Comparison of ENCODE assay signal across 8 cellular contexts in genomic region chr4:169659736-169660670, GRCh38. TPM values are rescaled to one million over a fixed set of nuclear protein-coding genes. Genes with fewer than 3 reads are reported as not detected.
A peak's percentile ranks its signal among the peaks of the same experiment; 100 is the strongest.
DNase-seq lines count a peak whose midpoint lies in the region; ATAC-seq, FAIRE-seq and TF ChIP-seq lines count a peak whose summit lies in the region.

No MANE protein-coding gene starts in this region.

- peak; percentile 51 to 60 for TF ChIP-seq POLR2A in uterus (IDR thresholded peaks at IDR 0.05)

- peaks cover 24% of the 10 kb centered on the region for H3K79me2 ChIP-seq in astrocyte (ENCODE audit: insufficient read depth, low read length)

- H3K27me3 Mint-ChIP-seq in T-helper 1 cell treated with Interleukin-12 subunit alpha and Interleukin-12 subunit beta and Interleukin-4 antibody, amounts not matched to agents 30 μg/mL and 1 μg/mL, for 36 hours (ENCODE audit: low read depth): no peaks in the 10 kb centered on the region
- H3K27me3 Mint-ChIP-seq in astrocyte (ENCODE audit: low read depth, unreplicated experiment): no peaks in the 10 kb centered on the region

- FAIRE-seq in astrocyte (lab: Jason Lieb, UNC): peak; percentile 98

- TF ChIP-seq CTCF in astrocyte (IDR thresholded peaks at IDR 0.05; ENCODE audit: insufficient read depth, low read depth, low read length) (no peak), uterus (IDR thresholded peaks at IDR 0.05) (no peak)

- H3K4me1 Mint-ChIP-seq in T-helper 1 cell treated with Interleukin-12 subunit alpha and Interleukin-12 subunit beta and Interleukin-4 antibody, amounts not matched to agents 30 μg/mL and 1 μg/mL, for 36 hours (ENCODE audit: low read depth): peaks cover 22% of the 10 kb centered on the region
- H3K4me1 Mint-ChIP-seq in astrocyte (ENCODE audit: low read depth, unreplicated experiment): peaks cover 18% of the 10 kb centered on the region

- H3K4me2 ChIP-seq in astrocyte (ENCODE audit: low read length): peak overlapping the region; percentile 86

- peak overlapping the region; percentile 94 for H3K27ac ChIP-seq in astrocyte (ENCODE audit: low read depth, low read length)
- peak overlapping the region; percentile 96 for H3K27ac ChIP-seq in right cardiac atrium (ENCODE audit: low read length)
- H3K27ac ChIP-seq in uterus: peak overlapping the region; percentile 71 to 87

- H3K27ac Mint-ChIP-seq in T-helper 1 cell treated with Interleukin-12 subunit alpha and Interleukin-12 subunit beta and Interleukin-4 antibody, amounts not matched to agents 30 μg/mL and 1 μg/mL, for 36 hours: peak overlapping the region; percentile 99
- peak overlapping the region; percentile 98 for H3K27ac Mint-ChIP-seq in astrocyte (ENCODE audit: unreplicated experiment)

- peak overlapping the region; percentile 88 for H3K9ac ChIP-seq in astrocyte (ENCODE audit: low read length)

- H3K9me3 Mint-ChIP-seq in T-helper 1 cell treated with Interleukin-12 subunit alpha and Interleukin-12 subunit beta and Interleukin-4 antibody, amounts not matched to agents 30 μg/mL and 1 μg/mL, for 36 hours: no peaks in the 10 kb centered on the region
- no peaks in the 10 kb centered on the region for H3K9me3 Mint-ChIP-seq in astrocyte (ENCODE audit: unreplicated experiment)

- peaks cover 8% of the 10 kb centered on the region for H3K36me3 Mint-ChIP-seq in T-helper 1 cell treated with Interleukin-12 subunit alpha and Interleukin-12 subunit beta and Interleukin-4 antibody, amounts not matched to agents 30 μg/mL and 1 μg/mL, for 36 hours (ENCODE audit: low read depth)
- H3K36me3 Mint-ChIP-seq in astrocyte (ENCODE audit: low read depth, unreplicated experiment): no peaks in the 10 kb centered on the region

- H3K4me3 Mint-ChIP-seq in T-helper 1 cell treated with Interleukin-12 subunit alpha and Interleukin-12 subunit beta and Interleukin-4 antibody, amounts not matched to agents 30 μg/mL and 1 μg/mL, for 36 hours: peak overlapping the region; percentile 83
- peak overlapping the region; percentile 92 for H3K4me3 Mint-ChIP-seq in astrocyte (ENCODE audit: unreplicated experiment)

- intact Hi-C loops in right cardiac atrium (cut with DNase I): loop anchor here in 3 of 4 donors (5.0 kb wide), 1 partner anchor 38 kb away; the partner anchor contains the start of gene CLCN3 (in 3 of the 3)
- intact Hi-C loops in uterus (cut with DNase I; ENCODE audit: low total_unique reads): no loop called here

- H3K36me3 ChIP-seq in astrocyte (ENCODE audit: insufficient read depth, low read length) (no peaks in the 10 kb centered on the region), uterus (no peaks in the 10 kb centered on the region)

- peaks cover 21% of the 10 kb centered on the region for H3K4me1 ChIP-seq in astrocyte (ENCODE audit: insufficient read depth, low read length)
- H3K4me1 ChIP-seq in right cardiac atrium (ENCODE audit: control insufficient read depth, insufficient read depth, low read length): peaks cover 6% of the 10 kb centered on the region
- peaks cover 0 to 5% of the 10 kb centered on the region in 2 donors for H3K4me1 ChIP-seq in uterus

- WGBS in right cardiac atrium: 3% methylated on average over 14 of the region's 14 CpGs

- DNase-seq in NCI-H1105 treated with DMSO at 0.1 percent for 48 hours (lab: John Stamatoyannopoulos, UW): peak; percentile 78
- peak; percentile 99 for DNase-seq in astrocyte (ENCODE audit: low read depth)
- DNase-seq in right cardiac atrium: peak; percentile 64 to 83 (median 73)
- DNase-seq in pulmonary artery endothelial cell (ENCODE audit: low read depth, low spot score): peak; percentile 97
- DNase-seq in uterus: peak; percentile 60 to 87

- H3K9me3 ChIP-seq in astrocyte (ENCODE audit: insufficient read depth, low read depth, low read length): no peaks in the 10 kb centered on the region
- no peaks in the 10 kb centered on the region for H3K9me3 ChIP-seq in right cardiac atrium (ENCODE audit: control insufficient read depth, low read length)
- H3K9me3 ChIP-seq in uterus: no peaks in the 10 kb centered on the region

- peak overlapping the region; percentile 55 for H2AFZ ChIP-seq in astrocyte (ENCODE audit: low read depth, low read length)

- H3K4me3 ChIP-seq in GM08714 (ENCODE audit: low read length) (peak overlapping the region; percentile 84), astrocyte (ENCODE audit: insufficient read depth, low read depth, low read length) (peak overlapping the region; percentile 72), right cardiac atrium (ENCODE audit: low read length) (peak overlapping the region; percentile 86), uterus (peak overlapping the region; percentile 34 to 35)

- ATAC-seq in HG02623 (IDR thresholded peaks at IDR 0.05; ENCODE audit: unreplicated experiment) (peak; percentile 97), right cardiac atrium (peak; percentile 98 to 100)

- no peaks in the 10 kb centered on the region for H4K20me1 ChIP-seq in astrocyte (ENCODE audit: insufficient read depth, low read length)

- H3K27me3 ChIP-seq in astrocyte (ENCODE audit: insufficient read depth, low read length) (no peaks in the 10 kb centered on the region), right cardiac atrium (ENCODE audit: control insufficient read depth, insufficient read depth) (no peaks in the 10 kb centered on the region), uterus (no peaks in the 10 kb centered on the region)

RNA-seq across cellular contexts. Expression of gene CLCN3, which starts 39.6 kb away (rescaled TPM):
- 51.1 and 55.1 TPM in 2 replicates for total RNA-seq in astrocyte
- total RNA-seq in right cardiac atrium: 10 to 100 TPM; 45.1 to 51.3 (median 49.3) TPM
- 19.6 TPM for polyA plus RNA-seq in right cardiac atrium
- total RNA-seq in pulmonary artery endothelial cell: 43.5 and 53.0 TPM in 2 replicates
- total RNA-seq in uterus: 10 to 100 TPM; 12.4 to 57.3 (median 33.5) TPM

RNA-seq across cellular contexts. Expression of gene NEK1, which starts 47.6 kb away (rescaled TPM):
- 13.0 and 15.1 TPM in 2 replicates for total RNA-seq in astrocyte
- 10 to 100 TPM; 13.6 to 16.9 (median 15.2) TPM for total RNA-seq in right cardiac atrium
- 5.5 TPM for polyA plus RNA-seq in right cardiac atrium
- 5.2 and 6.8 TPM in 2 replicates for total RNA-seq in pulmonary artery endothelial cell
- 10 to 100 TPM; 18.8 to 33.8 (median 25.0) TPM for total RNA-seq in uterus

Comparison
In these comparisons a context has a peak if more than half of its experiments do, and no peak if none do; other contexts are left out.
1. Peak in every context shown above with its lines: DNase-seq, ATAC-seq, H3K4me3 ChIP-seq and H3K27ac ChIP-seq.
2. H3K4me3 ChIP-seq: peak in every context shown above with its lines; median percentile 86 in right cardiac atrium; 84 in GM08714; 72 in astrocyte; 34 in uterus.